Comparison of ENCODE assay signal across 22 cellular contexts in genomic region chr10:35925511-35925910, GRCh38.
DNase-seq lines count a peak whose midpoint lies in the region; ATAC-seq and TF ChIP-seq lines count a peak whose summit lies in the region.
"Had no signal": no experiment of that assay in that cellular context is flagged by ENCODE, and none has a peak within 500 bp of the region (broad histone marks: within the 10 kb centered on the region; RNA-seq: fewer than 3 reads in every experiment).

No MANE protein-coding gene starts in this region.

- H3K9me3 ChIP-seq in HUES64 (ENCODE audit: insufficient read depth, low read depth, low read length) = no peaks in the 10 kb centered on the region
- H3K9me3 ChIP-seq: right lobe of liver, thyroid gland had no signal

- WGBS in HUES64 = 48% methylated on average over 1 of the region's 1 CpG

- H3K9me3 Mint-ChIP-seq in activated T-cell treated with anti-CD3 and anti-CD28 coated beads, Interleukin-2, amount 50 U/mL, for 4 hours = peaks cover 5% of the 10 kb centered on the region

- no peaks in the 10 kb centered on the region for H3K36me3 ChIP-seq in HUES64 (ENCODE audit: insufficient read depth, low read length)
- H3K36me3 ChIP-seq: right lobe of liver, thyroid gland had no signal

- TF ChIP-seq CTCF in choroid plexus epithelial cell (conservative IDR thresholded peaks at IDR 0.05; ENCODE audit: low read depth, low read length) = no peak

- H3K9ac ChIP-seq in HUES64 (ENCODE audit: low read depth, low read length) = no peak overlapping the region

- DNase-seq in choroid plexus epithelial cell (ENCODE audit: low read depth) (peak; percentile 61), iris pigment epithelial cell (ENCODE audit: low read depth) (peak; percentile 28), sciatic nerve (ENCODE audit: low spot score) (no peak), left lobe of liver (ENCODE audit: low spot score) (no peak)
- DNase-seq in effector CD4-positive, alpha-beta T cell = no peak
- no peak for DNase-seq in activated T-cell treated with anti-CD3 and anti-CD28 coated beads, Interleukin-2, amount 50 U/mL, for 4 hours
- DNase-seq: activated CD4-positive, alpha-beta T cell treated with anti-CD3 and anti-CD28 coated beads, Interleukin-2, amount 50 U/mL, for 4 hours; activated gamma-delta T cell; amygdala; effector memory CD4-positive, alpha-beta T cell; foreskin melanocyte; NCI-H1105 treated with DMSO at 0.1 percent for 48 hours; NCI-H526; OCI-M1; right lobe of liver; SIG-M5; stimulated activated naive CD4-positive, alpha-beta T cell; thyroid gland had no signal

- no peaks in the 10 kb centered on the region for H3K4me1 Mint-ChIP-seq in activated T-cell treated with anti-CD3 and anti-CD28 coated beads, Interleukin-2, amount 50 U/mL, for 4 hours (ENCODE audit: low read depth)
- H3K4me1 Mint-ChIP-seq: central memory CD8-positive, alpha-beta T cell had no signal

- ATAC-seq in sciatic nerve (peak; percentile 36), left lobe of liver (no peak)
- no peak for ATAC-seq in activated T-cell treated with anti-CD3 and anti-CD28 coated beads, Interleukin-2, amount 50 U/mL, for 4 hours
- ATAC-seq: right lobe of liver had no signal

- peak overlapping the region; percentile 19; the same call in 1 of the 2 replicates for H3K27ac ChIP-seq in HUES64 (ENCODE audit: low read depth, low read length)
- H3K27ac ChIP-seq: right lobe of liver, thyroid gland, VCaP had no signal

- no peak overlapping the region for H3K4me3 Mint-ChIP-seq in activated T-cell treated with anti-CD3 and anti-CD28 coated beads, Interleukin-2, amount 50 U/mL, for 4 hours
- H3K4me3 Mint-ChIP-seq: central memory CD8-positive, alpha-beta T cell; T-helper 1 cell treated with Interleukin-12 subunit alpha and Interleukin-12 subunit beta and Interleukin-4 antibody, amounts not matched to agents 30 μg/mL and 1 μg/mL, for 36 hours had no signal

- no peaks in the 10 kb centered on the region for H3K36me3 Mint-ChIP-seq in activated T-cell treated with anti-CD3 and anti-CD28 coated beads, Interleukin-2, amount 50 U/mL, for 4 hours (ENCODE audit: insufficient read depth)

- no peak overlapping the region for H3K4me3 ChIP-seq in HUES64 (ENCODE audit: low read length)
- H3K4me3 ChIP-seq in choroid plexus epithelial cell (ENCODE audit: low read depth, low read length) = no peak overlapping the region
- H3K4me3 ChIP-seq: right lobe of liver, thyroid gland had no signal

- no peaks in the 10 kb centered on the region for H3K27me3 ChIP-seq in HUES64 (ENCODE audit: insufficient read depth, low read length)
- H3K27me3 ChIP-seq: right lobe of liver, thyroid gland had no signal

- H3K27me3 Mint-ChIP-seq in activated T-cell treated with anti-CD3 and anti-CD28 coated beads, Interleukin-2, amount 50 U/mL, for 4 hours (ENCODE audit: low read depth) = no peaks in the 10 kb centered on the region
- H3K27me3 Mint-ChIP-seq: central memory CD8-positive, alpha-beta T cell had no signal

- H3K4me1 ChIP-seq in HUES64 (ENCODE audit: insufficient read depth, low read length) = peaks cover 32% of the 10 kb centered on the region
- H3K4me1 ChIP-seq: right lobe of liver, thyroid gland had no signal

- intact Hi-C loops in sciatic nerve (cut with DNase I) = no loop called here

Comparison
In these comparisons a context has a peak if more than half of its experiments do, and no peak if none do; other contexts are left out.
1. DNase-seq: peak in choroid plexus epithelial cell (single experiment) and iris pigment epithelial cell (single experiment); none in sciatic nerve (single experiment), effector CD4-positive, alpha-beta T cell (single experiment), activated T-cell treated with anti-CD3 and anti-CD28 coated beads, Interleukin-2, amount 50 U/mL, for 4 hours (single experiment) and left lobe of liver (single experiment).